Comparison of ENCODE assay signal across 3 cellular contexts in the genomic region with DNA sequence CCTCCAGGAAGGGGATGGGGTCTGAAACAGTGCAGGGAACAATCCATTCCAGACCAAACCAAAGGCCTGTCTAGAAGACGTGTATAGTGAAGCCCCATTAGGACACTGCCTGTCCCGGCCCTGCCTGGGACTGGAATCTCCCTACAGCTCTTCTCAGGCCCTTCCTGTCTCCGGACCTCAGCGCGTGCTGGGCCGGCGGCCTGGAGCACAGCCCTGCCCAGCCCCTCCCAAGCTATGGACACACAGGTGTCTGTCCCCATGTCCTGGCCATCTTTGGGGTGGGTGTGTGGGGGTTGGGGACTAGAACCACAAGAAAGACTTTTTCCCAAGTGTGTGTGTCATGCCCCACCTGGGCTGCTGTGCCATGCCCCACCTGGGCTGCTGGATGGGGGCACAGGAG.
"Had no signal": no experiment of that assay in that cellular context is flagged by ENCODE, and none has a peak within 500 bp of the region (broad histone marks: within the 10 kb centered on the region; RNA-seq: fewer than 3 reads in every experiment).

No MANE protein-coding gene starts in this region.

- ATAC-seq: GM12878 had no signal

- DNase-seq: GDM1, GF-D8 had no signal

- H3K4me3 ChIP-seq: GM12878 had no signal
